In genomic region chr16:85754403-85754802, GRCh38 we compare ENCODE assay signal across 13 cellular contexts. TPM values are rescaled to one million over a fixed set of nuclear protein-coding genes. Genes with fewer than 3 reads are reported as not detected.
DNase-seq lines count a peak whose midpoint lies in the region; ATAC-seq and TF ChIP-seq lines count a peak whose summit lies in the region.
"Had no signal": no experiment of that assay in that cellular context is flagged by ENCODE, and none has a peak within 500 bp of the region (broad histone marks: within the 10 kb centered on the region; RNA-seq: fewer than 3 reads in every experiment).

No MANE protein-coding gene starts in this region.

- H3K9me3 ChIP-seq in Loucy (ENCODE audit: insufficient read depth, low read depth, low read length) = no peaks in the 10 kb centered on the region
- H3K9me3 ChIP-seq in NT2/D1 (ENCODE audit: insufficient read depth, low read length) = no peaks in the 10 kb centered on the region
- no peaks in the 10 kb centered on the region for H3K9me3 ChIP-seq in mesenchymal stem cell (ENCODE audit: control insufficient read depth, low read length)

- no peak overlapping the region for H2AK5ac ChIP-seq in mesenchymal stem cell (ENCODE audit: low read length, severe bottlenecking)

- H3K9me2 ChIP-seq in Loucy (replicated peaks; ENCODE audit: low read depth, low read length) = no peaks in the 10 kb centered on the region

- H3K4me1 ChIP-seq in Loucy (ENCODE audit: insufficient read depth, low read length, poor library complexity, severe bottlenecking) (peaks cover 8% of the 10 kb centered on the region), NT2/D1 (ENCODE audit: insufficient read depth, insufficient read length) (peaks cover 39% of the 10 kb centered on the region), mesenchymal stem cell (ENCODE audit: control insufficient read depth, insufficient read depth, low read depth, low read length) (peaks cover 22% of the 10 kb centered on the region)

- H4K20me1 ChIP-seq in Loucy (ENCODE audit: insufficient read depth, low read length, poor library complexity, severe bottlenecking) = no peaks in the 10 kb centered on the region

- ATAC-seq in GM21360 (IDR thresholded peaks at IDR 0.05; ENCODE audit: unreplicated experiment) = no peak
- ATAC-seq: effector memory CD8-positive, alpha-beta T cell; stimulated activated naive CD8-positive, alpha-beta T cell treated with anti-CD3 and anti-CD28 coated beads, Interleukin-15, amount 100 ng/mL, for 72 hours had no signal

- H2BK5ac ChIP-seq in mesenchymal stem cell (ENCODE audit: low read depth, low read length, poor library complexity, severe bottlenecking) = no peak overlapping the region

- H3K79me2 ChIP-seq in Loucy (ENCODE audit: insufficient read depth, low read length) = no peaks in the 10 kb centered on the region

- WGBS in mesenchymal stem cell = 79% methylated on average over 7 of the region's 7 CpGs

- H3K4me2 ChIP-seq in Loucy (ENCODE audit: low read depth, low read length, poor library complexity, severe bottlenecking) = peak overlapping the region; percentile 9
- no peak overlapping the region for H3K4me2 ChIP-seq in mesenchymal stem cell (ENCODE audit: low read length, poor library complexity, severe bottlenecking)

- TF ChIP-seq CTCF in Loucy (conservative IDR thresholded peaks at IDR 0.05; ENCODE audit: low read length) (no peak), brain microvascular endothelial cell (IDR thresholded peaks at IDR 0.05; ENCODE audit: low read depth, low read length, missing control alignments) (no peak)

- H3F3A ChIP-seq in Loucy (ENCODE audit: low read depth) = no peaks in the 10 kb centered on the region

- no peak overlapping the region for H3K27ac ChIP-seq in mesenchymal stem cell (ENCODE audit: low read length, poor library complexity, severe bottlenecking)
- H3K27ac ChIP-seq in brain microvascular endothelial cell = no peak overlapping the region
- H3K27ac ChIP-seq: PC-9 had no signal

- in situ Hi-C loops in brain microvascular endothelial cell (cut with HindIII; ENCODE audit: low pct_ligation_motif_present, low sequenced_read_pairs) = no loop called here

- H3K4me3 ChIP-seq in Loucy (ENCODE audit: low read length, poor library complexity, severe bottlenecking) (no peak overlapping the region), NT2/D1 (ENCODE audit: insufficient read length, low read depth) (no peak overlapping the region), mesenchymal stem cell (ENCODE audit: insufficient read depth in 1 of 2, low read depth in 1 of 2, low read length in 2 of 2) (no peak overlapping the region), brain microvascular endothelial cell (ENCODE audit: low read depth, low read length) (no peak overlapping the region)
- H3K4me3 ChIP-seq: PC-9 had no signal

- H2BK12ac ChIP-seq in mesenchymal stem cell (ENCODE audit: low read length in 2 of 2) = no peak overlapping the region

- no peaks in the 10 kb centered on the region for H3K79me1 ChIP-seq in mesenchymal stem cell (replicated peaks; ENCODE audit: low read length, poor library complexity, severe bottlenecking)

- H4K8ac ChIP-seq in mesenchymal stem cell (ENCODE audit: low read length) = peak overlapping the region; percentile 32

- H2BK120ac ChIP-seq in mesenchymal stem cell (ENCODE audit: low read depth, low read length) = no peak overlapping the region

- no peak overlapping the region for H3K9ac ChIP-seq in Loucy (ENCODE audit: low read depth, low read length, poor library complexity, severe bottlenecking)
- H3K9ac ChIP-seq in NT2/D1 (ENCODE audit: insufficient read length, low read depth) = peak overlapping the region; percentile 27
- no peak overlapping the region for H3K9ac ChIP-seq in mesenchymal stem cell (ENCODE audit: low read length)

- no peak overlapping the region for H3K23ac ChIP-seq in mesenchymal stem cell (ENCODE audit: low read length in 2 of 2)

- DNase-seq in NCI-H2107 treated with DMSO at 0.1 percent for 48 hours (lab: John Stamatoyannopoulos, UW; ENCODE audit: unreplicated experiment) (peak; percentile 56), NCI-H2107 (lab: John Stamatoyannopoulos, UW) (no peak), NT2/D1 (ENCODE audit: low read depth, low spot score) (no peak), mesenchymal stem cell (no peak), T-helper 2 cell (no peak), brain microvascular endothelial cell (no peak)
- DNase-seq: CD4-positive, alpha-beta T cell; effector memory CD8-positive, alpha-beta T cell; hypothalamus; stimulated activated naive CD8-positive, alpha-beta T cell treated with anti-CD3 and anti-CD28 coated beads, Interleukin-15, amount 100 ng/mL, for 72 hours had no signal

- H3K4ac ChIP-seq in mesenchymal stem cell (ENCODE audit: low read depth in 1 of 2, low read length in 2 of 2) = no peak overlapping the region

- peak overlapping the region; percentile 78 for H4K91ac ChIP-seq in mesenchymal stem cell (ENCODE audit: low read length)

- H3K18ac ChIP-seq in mesenchymal stem cell (ENCODE audit: low read depth in 1 of 2, low read length in 2 of 2) = no peak overlapping the region

- H2AFZ ChIP-seq in Loucy (ENCODE audit: low read length) (no peak overlapping the region), mesenchymal stem cell (ENCODE audit: low read depth, low read length) (no peak overlapping the region)
- H2AFZ ChIP-seq: PC-9 had no signal

- H3K36me3 ChIP-seq in Loucy (ENCODE audit: insufficient read depth, low read length) = no peaks in the 10 kb centered on the region
- no peaks in the 10 kb centered on the region for H3K36me3 ChIP-seq in NT2/D1 (ENCODE audit: insufficient read depth, insufficient read length, low read length)
- no peaks in the 10 kb centered on the region for H3K36me3 ChIP-seq in mesenchymal stem cell (ENCODE audit: control insufficient read depth in 1 of 2, insufficient read depth in 2 of 2, low read depth in 1 of 2, low read length in 2 of 2)
- no peaks in the 10 kb centered on the region for H3K36me3 ChIP-seq in brain microvascular endothelial cell (replicated peaks)

- H2BK15ac ChIP-seq in mesenchymal stem cell (ENCODE audit: low read depth, poor library complexity, severe bottlenecking) = no peak overlapping the region

- H3K27me3 ChIP-seq in Loucy (ENCODE audit: insufficient read depth, low read length, poor library complexity, severe bottlenecking) (no peaks in the 10 kb centered on the region), NT2/D1 (ENCODE audit: insufficient read depth, insufficient read length) (peaks cover 19% of the 10 kb centered on the region), mesenchymal stem cell (ENCODE audit: control insufficient read depth in 1 of 2, insufficient read depth in 1 of 2, low read length in 2 of 2) (peaks cover 41 to 45% of the 10 kb centered on the region in 2 experiments), brain microvascular endothelial cell (replicated peaks) (no peaks in the 10 kb centered on the region)

- no peak overlapping the region for H3K14ac ChIP-seq in mesenchymal stem cell (ENCODE audit: low read length in 2 of 2)

RNA-seq across cellular contexts. Expression of gene C16orf74, which starts 3.5 kb away (rescaled TPM):
- polyA plus RNA-seq in mesenchymal stem cell (2013, experiment 1 of 2) = 6.1 TPM
- polyA plus RNA-seq in mesenchymal stem cell (2013, experiment 2 of 2) = 6.5 TPM

RNA-seq across cellular contexts. Expression of gene EMC8, which starts 44.9 kb away (rescaled TPM):
- polyA plus RNA-seq in mesenchymal stem cell (2013, experiment 1 of 2) = 26.5 TPM
- polyA plus RNA-seq in mesenchymal stem cell (2013, experiment 2 of 2) = 26.0 TPM

RNA-seq across cellular contexts. Expression of gene COX4I1, which starts 45.1 kb away (rescaled TPM):
- polyA plus RNA-seq in mesenchymal stem cell (2013, experiment 1 of 2) = 933 TPM
- 903 TPM for polyA plus RNA-seq in mesenchymal stem cell (2013, experiment 2 of 2)
